In the genomic region with DNA sequence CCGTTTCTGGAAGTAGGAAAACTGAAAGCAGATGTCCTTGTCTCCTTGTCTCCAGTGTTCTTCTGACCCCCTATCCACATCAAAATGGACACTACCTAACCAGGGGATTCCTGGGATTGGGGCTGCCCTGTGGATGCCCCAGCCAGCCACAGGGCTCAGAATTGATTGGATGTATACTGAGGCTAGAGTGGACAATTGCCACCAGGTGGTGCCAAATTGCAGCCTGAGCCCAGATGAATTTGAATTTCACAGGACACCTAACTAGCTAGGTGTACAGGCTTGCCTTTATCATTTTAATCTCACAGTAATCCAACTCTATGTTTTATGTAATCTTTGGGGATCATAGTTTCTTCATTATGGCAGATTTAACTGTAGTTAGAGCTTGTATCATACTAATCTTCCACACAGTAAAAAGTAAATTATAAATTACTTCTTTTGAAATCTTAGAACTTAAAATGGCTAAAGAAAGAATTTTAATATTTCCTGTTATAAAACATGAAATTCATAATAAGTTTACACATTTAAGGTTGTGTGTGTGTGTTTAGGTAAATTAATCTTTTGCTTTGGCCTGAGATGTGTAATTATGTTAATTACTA, we compare ENCODE assay signal across 9 cellular contexts. TPM values are rescaled to one million over a fixed set of nuclear protein-coding genes. Genes with fewer than 3 reads are reported as not detected.
A peak's percentile ranks its signal among the peaks of the same experiment; 100 is the strongest.
DNase-seq lines count a peak whose midpoint lies in the region; ATAC-seq and TF ChIP-seq lines count a peak whose summit lies in the region.
"Had no signal": no experiment of that assay in that cellular context is flagged by ENCODE, and none has a peak within 500 bp of the region (broad histone marks: within the 10 kb centered on the region; RNA-seq: fewer than 3 reads in every experiment).

No MANE protein-coding gene starts in this region.

- DNase-seq in AG20443 (ENCODE audit: low spot score) (peak; percentile 72), NCI-H1048 (lab: John Stamatoyannopoulos, UW) (peak; percentile 8), activated B cell treated with CpG ODN at 0.5 μM for 24 hours (no peak), endodermal cell (peak; percentile 81), natural killer cell (no peak), sigmoid colon (no peak)

- H3K4me1 Mint-ChIP-seq in activated B cell treated with CpG ODN at 0.5 μM for 24 hours (no peaks in the 10 kb centered on the region), endodermal cell (peaks cover 2% of the 10 kb centered on the region), natural killer cell (no peaks in the 10 kb centered on the region)

- WGBS in endodermal cell (ENCODE audit: insufficient coverage in 1 of 2, insufficient read length in 1 of 2), 2 experiments, result 86% methylated on average over 1 of the region's 1 CpG; no CpG with 5 or more reads in 1 of the 2 experiments
- 34 to 69% methylated on average over 1 of the region's 1 CpG for WGBS in sigmoid colon, 2 donors

- H3K4me1 ChIP-seq in endodermal cell (ENCODE audit: control insufficient read depth, insufficient read depth, low read length) (no peaks in the 10 kb centered on the region), sigmoid colon (no peaks in the 10 kb centered on the region)
- H3K4me1 ChIP-seq: SJSA1 had no signal

- H3K36me3 ChIP-seq in endodermal cell (ENCODE audit: control insufficient read depth, insufficient read depth, low read length), result peaks cover 18% of the 10 kb centered on the region
- peaks cover 0 to 15% (median 2%) of the 10 kb centered on the region in 4 donors for H3K36me3 ChIP-seq in sigmoid colon

- H3K4me3 ChIP-seq in endodermal cell (ENCODE audit: low read length), result no peak overlapping the region
- no peak overlapping the region for H3K4me3 ChIP-seq in sigmoid colon
- H3K4me3 ChIP-seq: SJSA1 had no signal

- ATAC-seq in GM18505 (IDR thresholded peaks at IDR 0.05; ENCODE audit: unreplicated experiment) (peak; percentile 95), HG02763 (IDR thresholded peaks at IDR 0.05; ENCODE audit: unreplicated experiment) (peak; percentile 94), activated B cell treated with CpG ODN at 0.5 μM for 24 hours (ENCODE audit: low read depth) (peak; percentile 56), natural killer cell (peak in 2 of 3 donors; percentile 34 to 63)

- no peaks in the 10 kb centered on the region for H3K9me3 Mint-ChIP-seq in activated B cell treated with CpG ODN at 0.5 μM for 24 hours
- peaks cover under 1% of the 10 kb centered on the region for H3K9me3 Mint-ChIP-seq in endodermal cell
- H3K9me3 Mint-ChIP-seq in natural killer cell, result no peaks in the 10 kb centered on the region

- intact Hi-C loops in activated B cell treated with CpG ODN at 0.5 μM for 24 hours (cut with micrococcal nuclease), result loop anchor here (1.0 kb wide), 1 partner anchor 868 kb away; no protein-coding TSS in a partner anchor
- intact Hi-C loops in natural killer cell (cut with micrococcal nuclease), result no loop called here
- intact Hi-C loops in sigmoid colon (cut with DNase I), result no loop called here

- H3K27me3 Mint-ChIP-seq in activated B cell treated with CpG ODN at 0.5 μM for 24 hours, result no peaks in the 10 kb centered on the region
- no peaks in the 10 kb centered on the region for H3K27me3 Mint-ChIP-seq in endodermal cell (ENCODE audit: insufficient read depth)
- no peaks in the 10 kb centered on the region for H3K27me3 Mint-ChIP-seq in natural killer cell (ENCODE audit: low read depth in 2 of 2)

- TF ChIP-seq POLR2A in GM18505 (IDR thresholded peaks at IDR 0.05; ENCODE audit: borderline replicate concordance, extremely low read depth, insufficient read depth, insufficient read length), result no peak
- no peak for TF ChIP-seq POLR2A in sigmoid colon (IDR thresholded peaks at IDR 0.05)

- H3K4me3 Mint-ChIP-seq in activated B cell treated with CpG ODN at 0.5 μM for 24 hours, result no peak overlapping the region
- no peak overlapping the region for H3K4me3 Mint-ChIP-seq in endodermal cell
- no peak overlapping the region for H3K4me3 Mint-ChIP-seq in natural killer cell

- no peak for TF ChIP-seq EP300 in sigmoid colon (IDR thresholded peaks at IDR 0.05)

- TF ChIP-seq CTCF in activated B cell treated with CpG ODN at 0.5 μM for 24 hours (IDR thresholded peaks at IDR 0.05), result no peak
- peak; percentile 93 for TF ChIP-seq CTCF in endodermal cell (conservative IDR thresholded peaks at IDR 0.05)
- TF ChIP-seq CTCF in natural killer cell (IDR thresholded peaks at IDR 0.05), result peak; percentile 40
- TF ChIP-seq CTCF in sigmoid colon (IDR thresholded peaks at IDR 0.05), result peak in 2 of 4 experiments; percentile 23 to 43

- CTCF ChIA-PET in activated B cell treated with CpG ODN at 0.5 μM for 24 hours (lab: Charles Lee), result interaction anchor here (0.8 to 1.1 kb wide), 2 partner anchors 9 to 261 kb away, joined by 3 read pairs; no protein-coding TSS in a partner anchor

- H3K27ac ChIP-seq in endodermal cell (ENCODE audit: low read depth, low read length) (no peak overlapping the region), sigmoid colon (no peak overlapping the region)
- H3K27ac ChIP-seq: SJSA1 had no signal

- H3K27ac Mint-ChIP-seq in activated B cell treated with CpG ODN at 0.5 μM for 24 hours (no peak overlapping the region), endodermal cell (no peak overlapping the region), natural killer cell (no peak overlapping the region)

- H3K36me3 Mint-ChIP-seq in activated B cell treated with CpG ODN at 0.5 μM for 24 hours (ENCODE audit: low read depth) (peaks cover 41% of the 10 kb centered on the region), endodermal cell (ENCODE audit: low read depth) (peaks cover 21% of the 10 kb centered on the region), natural killer cell (peaks cover 1% of the 10 kb centered on the region)

- POLR2A ChIA-PET in activated B cell treated with CpG ODN at 0.5 μM for 24 hours (lab: Charles Lee), result no interaction called here

- H3K27me3 ChIP-seq in endodermal cell (ENCODE audit: control insufficient read depth, insufficient read depth, low read length, poor library complexity, severe bottlenecking), result no peaks in the 10 kb centered on the region
- H3K27me3 ChIP-seq in sigmoid colon, result no peaks in the 10 kb centered on the region
- H3K27me3 ChIP-seq: SJSA1 had no signal

- H3K9ac ChIP-seq in endodermal cell (ENCODE audit: extremely low read depth, low read length, poor library complexity, severe bottlenecking), result no peak overlapping the region

- no peaks in the 10 kb centered on the region for H3K9me3 ChIP-seq in endodermal cell (ENCODE audit: control insufficient read depth, low read length)
- no peaks in the 10 kb centered on the region for H3K9me3 ChIP-seq in sigmoid colon
- H3K9me3 ChIP-seq: SJSA1 had no signal

RNA-seq across cellular contexts. Expression of gene PIBF1, which starts 58.0 kb away (rescaled TPM):
- total RNA-seq in activated B cell treated with CpG ODN at 0.5 μM for 24 hours (25.8 and 32.7 TPM in 2 replicates), endodermal cell (10 to 100 TPM; 25.6 to 35.2 TPM), natural killer cell (10 to 100 TPM; 21.9 to 37.8 (median 27.8) TPM), sigmoid colon (10 to 100 TPM; 17.7 to 24.0 (median 20.9) TPM)
- polyA plus RNA-seq in endodermal cell (2013, experiment 1 of 2), result 15.4 TPM
- polyA plus RNA-seq in endodermal cell (2013, experiment 2 of 2), result 18.0 TPM
- 10 to 100 TPM in 1 of 3 donors, 1 to 10 TPM in 2; 6.5 to 10.8 (median 8.4) TPM for polyA plus RNA-seq in sigmoid colon

RNA-seq across cellular contexts. Expression of gene DIS3, which starts 58.2 kb away (rescaled TPM):
- total RNA-seq in activated B cell treated with CpG ODN at 0.5 μM for 24 hours (43.2 and 45.2 TPM in 2 replicates), endodermal cell (10 to 100 TPM; 32.9 to 36.9 TPM), natural killer cell (10 to 100 TPM; 26.9 to 35.2 (median 33.6) TPM), sigmoid colon (10 to 100 TPM; 13.6 to 24.5 (median 19.5) TPM)
- polyA plus RNA-seq in endodermal cell (2013, experiment 1 of 2), result 32.6 TPM
- 32.5 TPM for polyA plus RNA-seq in endodermal cell (2013, experiment 2 of 2)
- 10 to 100 TPM in 1 of 3 donors, 1 to 10 TPM in 2; 5.4 to 11.8 (median 6.9) TPM for polyA plus RNA-seq in sigmoid colon

Comparison
In these comparisons a context has a peak if more than half of its experiments do, and no peak if none do; other contexts are left out.
1. DNase-seq: peak in AG20443 (single experiment), NCI-H1048 (single experiment) and endodermal cell (single experiment); none in activated B cell treated with CpG ODN at 0.5 μM for 24 hours (single experiment), natural killer cell (single experiment) and sigmoid colon (single experiment).
2. Peak in every context shown above with its lines, with median percentiles within 50 percentile points of each other: ATAC-seq.